ENCODE assay signal across 26 cellular contexts in the genomic region with DNA sequence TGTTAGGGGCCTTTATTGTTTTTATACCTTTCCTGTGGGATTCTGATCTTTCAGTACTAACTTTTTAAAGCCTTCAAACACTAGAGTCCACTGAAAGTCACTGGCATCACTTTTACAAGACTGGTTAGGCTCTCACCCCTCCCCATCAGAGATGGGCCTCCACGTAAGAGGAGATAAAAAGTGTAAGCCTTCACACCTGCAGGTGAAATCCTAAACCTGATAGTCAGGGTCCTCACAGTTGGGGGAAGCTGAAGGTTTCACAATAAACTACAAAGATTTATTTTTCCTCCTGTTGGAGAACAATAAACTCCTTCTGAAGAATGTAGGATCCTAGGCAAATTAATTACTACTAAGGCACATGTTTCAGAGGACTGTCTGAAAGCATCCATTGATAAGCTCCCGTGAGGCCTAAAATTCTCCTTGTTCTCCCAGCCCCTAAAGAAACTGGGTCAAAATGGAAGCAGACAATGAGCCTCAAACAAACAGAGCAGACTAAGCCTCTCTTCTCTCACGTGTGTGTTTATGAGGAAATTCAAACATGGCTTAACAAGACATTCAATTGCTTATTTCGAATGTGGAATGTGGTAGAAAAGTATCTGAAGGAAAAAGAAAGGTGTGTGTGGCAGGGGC.
DNase-seq lines count a peak whose midpoint lies in the region; FAIRE-seq and TF ChIP-seq lines count a peak whose summit lies in the region.
"Had no signal": no experiment of that assay in that cellular context is flagged by ENCODE, and none has a peak within 500 bp of the region (broad histone marks: within the 10 kb centered on the region; RNA-seq: fewer than 3 reads in every experiment).

No MANE protein-coding gene starts in this region.

- H3K18ac ChIP-seq in mesendoderm (ENCODE audit: low read length) = no peak overlapping the region

- H3K4me3 ChIP-seq in HAP-1 = no peak overlapping the region
- no peak overlapping the region for H3K4me3 ChIP-seq in bronchial epithelial cell (ENCODE audit: low read depth, low read length)
- no peak overlapping the region for H3K4me3 ChIP-seq in mesendoderm (ENCODE audit: low read length)
- no peak overlapping the region for H3K4me3 ChIP-seq in tibial nerve
- H3K4me3 ChIP-seq: K562, SJSA1 had no signal

- no peak overlapping the region for H3K4me3 Mint-ChIP-seq in type B pancreatic cell
- H3K4me3 Mint-ChIP-seq: B cell; CD14-positive monocyte; CD8-positive, alpha-beta memory T cell had no signal

- DNase-seq in HAP-1 (ENCODE audit: low spot score in 2 of 2) = peak; percentile 26 to 60
- no peak for DNase-seq in bronchial epithelial cell (ENCODE audit: low read depth)
- peak; percentile 51 for DNase-seq in mesendoderm
- no peak for DNase-seq in type B pancreatic cell (ENCODE audit: extremely low spot score, unreplicated experiment)
- no peak for DNase-seq in GM12891 (ENCODE audit: insufficient read length, low spot score)
- DNase-seq in NCI-H774 (lab: John Stamatoyannopoulos, UW) = no peak
- DNase-seq in tibial nerve (ENCODE audit: low spot score in 2 of 2) = no peak
- DNase-seq: Calu3; CD8-positive, alpha-beta memory T cell; DMS79 treated with DMSO at 0.1 percent for 48 hours; GF-D8; H7; Kasumi-1; NCI-H1105; NCI-H1436 treated with DMSO at 0.1 percent for 48 hours; NCI-H187 treated with DMSO at 0.1 percent for 48 hours; NCI-H2107; NCI-H526 treated with DMSO at 0.1 percent for 48 hours; Right ventricle myocardium superior; RPMI8226 had no signal

- peaks cover 3% of the 10 kb centered on the region for H3K36me3 Mint-ChIP-seq in type B pancreatic cell
- H3K36me3 Mint-ChIP-seq: CD14-positive monocyte had no signal

- H2BK5ac ChIP-seq in mesendoderm (ENCODE audit: low read length) = no peak overlapping the region

- H3K79me2 ChIP-seq in mesendoderm (ENCODE audit: control insufficient read depth, insufficient read depth, low read length) = no peaks in the 10 kb centered on the region

- peak; percentile 43 for FAIRE-seq in bronchial epithelial cell (lab: Jason Lieb, UNC)
- FAIRE-seq in GM12891 (lab: Jason Lieb, UNC) = no peak
- FAIRE-seq: GM12892, GM19239, K562 had no signal

- H2BK15ac ChIP-seq in mesendoderm (replicated peaks; ENCODE audit: low read depth) = no peak overlapping the region

- no CpG with 5 or more reads among the region's 4 CpGs for WGBS in mesendoderm (ENCODE audit: extremely low coverage, insufficient coverage, low lambda C conversion rate)
- 42 to 49% methylated on average over 4 of the region's 4 CpGs for WGBS in tibial nerve, 2 donors

- no peak for TF ChIP-seq POLR2A in GM12891 (IDR thresholded peaks at IDR 0.05; ENCODE audit: low read depth, low read length)
- TF ChIP-seq POLR2A in tibial nerve (IDR thresholded peaks at IDR 0.05) = no peak

- H3K9me3 ChIP-seq in HAP-1 (no peaks in the 10 kb centered on the region), tibial nerve (no peaks in the 10 kb centered on the region)
- H3K9me3 ChIP-seq: SJSA1 had no signal

- H3K56ac ChIP-seq in mesendoderm (ENCODE audit: low read length) = no peak overlapping the region

- TF ChIP-seq CTCF in bronchial epithelial cell (IDR thresholded peaks at IDR 0.05; ENCODE audit: insufficient read depth, low read length, severe bottlenecking) (no peak), type B pancreatic cell (conservative IDR thresholded peaks at IDR 0.05) (no peak), tibial nerve (IDR thresholded peaks at IDR 0.05) (no peak)

- no peaks in the 10 kb centered on the region for H3K79me1 ChIP-seq in mesendoderm (ENCODE audit: low read length)

- no peak overlapping the region for H3K4ac ChIP-seq in mesendoderm (ENCODE audit: low read depth, low read length)

- no peak overlapping the region for H4K5ac ChIP-seq in mesendoderm (ENCODE audit: low read length)

- H3K27ac ChIP-seq in mesendoderm (ENCODE audit: low read depth, low read length) (no peak overlapping the region), tibial nerve (no peak overlapping the region)
- H3K27ac ChIP-seq: SJSA1 had no signal

- no peak overlapping the region for H4K8ac ChIP-seq in mesendoderm (ENCODE audit: low read depth, low read length)

- H3K27me3 ChIP-seq in HAP-1 (ENCODE audit: low read depth) (no peaks in the 10 kb centered on the region), bronchial epithelial cell (ENCODE audit: control insufficient read depth, insufficient read depth, low read length) (no peaks in the 10 kb centered on the region), mesendoderm (ENCODE audit: insufficient read depth, low read length, poor library complexity) (no peaks in the 10 kb centered on the region), tibial nerve (no peaks in the 10 kb centered on the region)
- H3K27me3 ChIP-seq: SJSA1 had no signal

- H3K9me3 Mint-ChIP-seq in type B pancreatic cell = no peaks in the 10 kb centered on the region

- H3K4me1 Mint-ChIP-seq in type B pancreatic cell (ENCODE audit: unreplicated experiment) = peaks cover 15% of the 10 kb centered on the region
- H3K4me1 Mint-ChIP-seq: B cell; CD14-positive monocyte; CD8-positive, alpha-beta memory T cell had no signal

- in situ Hi-C loops in HAP-1 (cut with MboI; ENCODE audit: low sequenced_read_pairs) = no loop called here

- no peak overlapping the region for H3K9ac ChIP-seq in mesendoderm (ENCODE audit: low read length)

- no peak for TF ChIP-seq EP300 in tibial nerve (IDR thresholded peaks at IDR 0.05)

- no peaks in the 10 kb centered on the region for H3K27me3 Mint-ChIP-seq in type B pancreatic cell

- no peak overlapping the region for H2BK120ac ChIP-seq in mesendoderm (ENCODE audit: low read depth, low read length)

- H3K4me2 ChIP-seq in mesendoderm (ENCODE audit: low read length) = no peak overlapping the region

- peak overlapping the region; percentile 63 for H3K27ac Mint-ChIP-seq in type B pancreatic cell
- H3K27ac Mint-ChIP-seq: B cell; CD14-positive monocyte; CD8-positive, alpha-beta memory T cell had no signal

- H3K23ac ChIP-seq in mesendoderm (ENCODE audit: low read length) = no peak overlapping the region

- no peaks in the 10 kb centered on the region for H3K36me3 ChIP-seq in HAP-1 (replicated peaks)
- H3K36me3 ChIP-seq in bronchial epithelial cell (ENCODE audit: control insufficient read depth, insufficient read depth, low read length) = no peaks in the 10 kb centered on the region
- no peaks in the 10 kb centered on the region for H3K36me3 ChIP-seq in mesendoderm (ENCODE audit: control insufficient read depth, insufficient read depth, low read length)
- H3K36me3 ChIP-seq in tibial nerve = no peaks in the 10 kb centered on the region
- H3K36me3 ChIP-seq: SJSA1 had no signal

- peaks cover 22% of the 10 kb centered on the region for H3K4me1 ChIP-seq in HAP-1
- H3K4me1 ChIP-seq in mesendoderm (ENCODE audit: control insufficient read depth, low read depth, low read length) = peaks cover 2% of the 10 kb centered on the region
- peaks cover 0 to 14% (median 4%) of the 10 kb centered on the region in 4 donors for H3K4me1 ChIP-seq in tibial nerve
- H3K4me1 ChIP-seq: SJSA1 had no signal

- no peak overlapping the region for H2AK5ac ChIP-seq in mesendoderm (ENCODE audit: low read length)

TF ChIP-seq in GM12891, 5 proteins besides CTCF, POLR2A, EP300 and RAD21:
- TF ChIP-seq POU2F2 (IDR thresholded peaks at IDR 0.05; ENCODE audit: low read depth, low read length) (no peak), POLR2AphosphoS5 (IDR thresholded peaks at IDR 0.05; ENCODE audit: low read depth, low read length) (no peak), PAX5 (IDR thresholded peaks at IDR 0.05; ENCODE audit: insufficient read depth, low read length, severe bottlenecking) (no peak), TAF1 (IDR thresholded peaks at IDR 0.05; ENCODE audit: low read depth, low read length) (no peak), SPI1 (IDR thresholded peaks at IDR 0.05; ENCODE audit: low read depth, low read length) (no peak)

Comparison
In these comparisons a context has a peak if more than half of its experiments do, and no peak if none do; other contexts are left out.
1. DNase-seq: peak in HAP-1 (2 of 2) and mesendoderm (single experiment); none in bronchial epithelial cell (single experiment), type B pancreatic cell (single experiment), GM12891 (single experiment), NCI-H774 (single experiment) and tibial nerve (0 of 2).